ENCODE assay signal across 11 cellular contexts in genomic region chr17:32009262-32009542, GRCh38. TPM values are rescaled to one million over a fixed set of nuclear protein-coding genes. Genes with fewer than 3 reads are reported as not detected.
DNase-seq lines count a peak whose midpoint lies in the region; ATAC-seq, FAIRE-seq and TF ChIP-seq lines count a peak whose summit lies in the region.
"Had no signal": no experiment of that assay in that cellular context is flagged by ENCODE, and none has a peak within 500 bp of the region (broad histone marks: within the 10 kb centered on the region; RNA-seq: fewer than 3 reads in every experiment).

No MANE protein-coding gene starts in this region.

- ATAC-seq in natural killer cell: no peak
- ATAC-seq in GM19455 (IDR thresholded peaks at IDR 0.05; ENCODE audit: unreplicated experiment): no peak

- H3K27me3 Mint-ChIP-seq in brain: peaks cover 4% of the 10 kb centered on the region
- no peaks in the 10 kb centered on the region for H3K27me3 Mint-ChIP-seq in natural killer cell (ENCODE audit: low read depth in 2 of 2)

- CTCF ChIA-PET in AG04450 (lab: Charles Lee): interaction anchor here (0.7 kb wide), 1 partner anchor 97 kb away, joined by 3 read pairs; no protein-coding TSS in a partner anchor

- H3K4me2 ChIP-seq in mesendoderm (ENCODE audit: low read length): no peak overlapping the region

- 96 to 100% (median 100%) methylated on average over 2 of the region's 2 CpGs for WGBS in small intestine, 3 donors
- no CpG with 5 or more reads among the region's 2 CpGs for WGBS in mesendoderm (ENCODE audit: extremely low coverage, insufficient coverage, low lambda C conversion rate)

- H3K4me1 ChIP-seq in small intestine (ENCODE audit: control insufficient read depth in 2 of 2, insufficient read depth in 1 of 2, low read depth in 1 of 2, low read length in 1 of 2) (peaks cover 0 to 2% of the 10 kb centered on the region in 2 donors), mesendoderm (ENCODE audit: control insufficient read depth, low read depth, low read length) (no peaks in the 10 kb centered on the region)
- H3K4me1 ChIP-seq: SJCRH30 had no signal

- H3K9me3 ChIP-seq in AG04450 (ENCODE audit: control insufficient read depth, insufficient read depth, low read length): no peaks in the 10 kb centered on the region
- no peaks in the 10 kb centered on the region for H3K9me3 ChIP-seq in small intestine (ENCODE audit: control insufficient read depth, low read depth)
- H3K9me3 ChIP-seq: SJCRH30 had no signal

- no peak overlapping the region for H4K8ac ChIP-seq in mesendoderm (ENCODE audit: low read depth, low read length)

- H3K23ac ChIP-seq in mesendoderm (ENCODE audit: low read length): no peak overlapping the region

- no peak overlapping the region for H2BK5ac ChIP-seq in mesendoderm (ENCODE audit: low read length)

- peak overlapping the region; percentile 99; the same call in 1 of the 2 replicates for H3K4me3 ChIP-seq in AG04450 (ENCODE audit: low read depth, low read length)
- peak overlapping the region; percentile 93 for H3K4me3 ChIP-seq in HL-60 (replicated peaks; ENCODE audit: insufficient read depth, low read length)
- no peak overlapping the region for H3K4me3 ChIP-seq in small intestine (ENCODE audit: low read depth in 1 of 2, low read length in 2 of 2)
- no peak overlapping the region for H3K4me3 ChIP-seq in mesendoderm (ENCODE audit: low read length)

- H3K27ac ChIP-seq in AG04450 (ENCODE audit: low read depth, low read length): no peak overlapping the region
- no peak overlapping the region for H3K27ac ChIP-seq in HL-60 (replicated peaks)
- no peak overlapping the region for H3K27ac ChIP-seq in small intestine (ENCODE audit: low read depth in 1 of 2, low read length in 1 of 2)
- no peak overlapping the region for H3K27ac ChIP-seq in mesendoderm (ENCODE audit: low read depth, low read length)
- H3K27ac ChIP-seq: SJCRH30 had no signal

- H3K36me3 ChIP-seq in small intestine (ENCODE audit: control insufficient read depth in 2 of 2, insufficient read depth in 2 of 2, low read length in 2 of 2) (no peaks in the 10 kb centered on the region), mesendoderm (ENCODE audit: control insufficient read depth, insufficient read depth, low read length) (no peaks in the 10 kb centered on the region)
- H3K36me3 ChIP-seq: SJCRH30 had no signal

- peak overlapping the region; percentile 88 to 96 (median 93) for H3K4me3 Mint-ChIP-seq in brain
- H3K4me3 Mint-ChIP-seq in natural killer cell: peak overlapping the region; percentile 95

- peaks cover 53% of the 10 kb centered on the region for H3K4me1 Mint-ChIP-seq in brain
- H3K4me1 Mint-ChIP-seq in natural killer cell: peaks cover 47 to 51% of the 10 kb centered on the region in 2 donors

- H3K27ac Mint-ChIP-seq in brain (peak overlapping the region; percentile 90 to 95 (median 93)), natural killer cell (peak overlapping the region; percentile 89 to 91)

- POLR2A ChIA-PET in AG04450 (lab: Yijun Ruan, JAX): interaction anchor here (0.7 kb wide), 2 partner anchors 291 to 1111 kb away, joined by 4 read pairs; no protein-coding TSS in a partner anchor

- H3K79me2 ChIP-seq in mesendoderm (ENCODE audit: control insufficient read depth, insufficient read depth, low read length): peaks cover 14% of the 10 kb centered on the region

- H3K79me1 ChIP-seq in mesendoderm (ENCODE audit: low read length): peaks cover 4% of the 10 kb centered on the region

- no peak overlapping the region for H4K5ac ChIP-seq in mesendoderm (ENCODE audit: low read length)

- H3K56ac ChIP-seq in mesendoderm (ENCODE audit: low read length): no peak overlapping the region

- no peak overlapping the region for H2BK120ac ChIP-seq in mesendoderm (ENCODE audit: low read depth, low read length)

- H3K9me3 Mint-ChIP-seq in brain (peaks cover 0 to 33% (median 3%) of the 10 kb centered on the region in 5 experiments), natural killer cell (no peaks in the 10 kb centered on the region)

- H3K9ac ChIP-seq in mesendoderm (ENCODE audit: low read length): no peak overlapping the region

- DNase-seq in AG04450 (ENCODE audit: low read depth, low spot score) (no peak), HL-60 (ENCODE audit: low read depth in 1 of 2, low spot score in 1 of 2) (no peak), natural killer cell (no peak), NCI-H1048 (lab: John Stamatoyannopoulos, UW) (no peak), small intestine (no peak), mesendoderm (no peak)
- DNase-seq: DMS153, NCI-H2081, SJCRH30 had no signal

- no peak for FAIRE-seq in small intestine (lab: Jason Lieb, UNC)

- intact Hi-C loops in natural killer cell (cut with micrococcal nuclease): no loop called here

- no peak overlapping the region for H2AK5ac ChIP-seq in mesendoderm (ENCODE audit: low read length)

- no peak for TF ChIP-seq CTCF in AG04450 (IDR thresholded peaks at IDR 0.05; ENCODE audit: low read depth, low read length)
- no peak for TF ChIP-seq CTCF in HL-60 (IDR thresholded peaks at IDR 0.05; ENCODE audit: insufficient read depth, low read length)
- TF ChIP-seq CTCF in brain (conservative IDR thresholded peaks at IDR 0.05): no peak
- TF ChIP-seq CTCF in natural killer cell (IDR thresholded peaks at IDR 0.05): no peak

- no peak overlapping the region for H3K18ac ChIP-seq in mesendoderm (ENCODE audit: low read length)

- no peak overlapping the region for H3K4ac ChIP-seq in mesendoderm (ENCODE audit: low read depth, low read length)

- no peaks in the 10 kb centered on the region for H3K27me3 ChIP-seq in AG04450 (ENCODE audit: control insufficient read depth, insufficient read depth, low read length)
- no peaks in the 10 kb centered on the region for H3K27me3 ChIP-seq in HL-60 (ENCODE audit: insufficient read depth, poor library complexity, severe bottlenecking)
- H3K27me3 ChIP-seq in small intestine (ENCODE audit: control insufficient read depth in 2 of 2, insufficient read depth in 2 of 2, low read length in 2 of 2): no peaks in the 10 kb centered on the region
- no peaks in the 10 kb centered on the region for H3K27me3 ChIP-seq in mesendoderm (ENCODE audit: insufficient read depth, low read length, poor library complexity)
- H3K27me3 ChIP-seq: SJCRH30 had no signal

- no peak overlapping the region for H2BK15ac ChIP-seq in mesendoderm (replicated peaks; ENCODE audit: low read depth)

- H3K36me3 Mint-ChIP-seq in brain: peaks cover 43% of the 10 kb centered on the region
- no peaks in the 10 kb centered on the region for H3K36me3 Mint-ChIP-seq in natural killer cell

RNA-seq across cellular contexts. Expression of gene LRRC37B, which starts 2.0 kb away (rescaled TPM):
- polyA plus RNA-seq in AG04450 (2011; rRNA removed): 11.0 and 13.1 TPM in 2 replicates
- 17.0 and 19.2 TPM in 2 replicates for polyA minus RNA-seq in AG04450 (2011; rRNA and poly(A)+ RNA removed)
- polyA plus RNA-seq in brain (ENCODE audit: insufficient read depth, low read depth, low replicate concordance): 11.0 TPM
- total RNA-seq in natural killer cell: 10 to 100 TPM; 46.6 to 64.8 (median 57.1) TPM
- 10 to 100 TPM in 1 of 3 donors, 1 to 10 TPM in 2; 8.6 to 18.8 (median 9.2) TPM for polyA plus RNA-seq in small intestine
- polyA plus RNA-seq in mesendoderm (2013, experiment 1 of 2): 7.5 TPM
- polyA plus RNA-seq in mesendoderm (2013, experiment 2 of 2): 7.6 TPM

Comparison
In these comparisons a context has a peak if more than half of its experiments do, and no peak if none do; other contexts are left out.
1. H3K4me3 ChIP-seq: peak in AG04450 (single experiment) and HL-60 (single experiment); none in small intestine (0 of 2) and mesendoderm (single experiment).